1 cellular context compared by ENCODE assay signal in genomic region chr19:54199401-54199800, GRCh38.
TF ChIP-seq lines count a peak whose summit lies in the region.

No MANE protein-coding gene starts in this region.

TF ChIP-seq in IMR-90, 13 proteins besides CTCF, POLR2A, EP300 and RAD21:
- TF ChIP-seq, protein P1, sequence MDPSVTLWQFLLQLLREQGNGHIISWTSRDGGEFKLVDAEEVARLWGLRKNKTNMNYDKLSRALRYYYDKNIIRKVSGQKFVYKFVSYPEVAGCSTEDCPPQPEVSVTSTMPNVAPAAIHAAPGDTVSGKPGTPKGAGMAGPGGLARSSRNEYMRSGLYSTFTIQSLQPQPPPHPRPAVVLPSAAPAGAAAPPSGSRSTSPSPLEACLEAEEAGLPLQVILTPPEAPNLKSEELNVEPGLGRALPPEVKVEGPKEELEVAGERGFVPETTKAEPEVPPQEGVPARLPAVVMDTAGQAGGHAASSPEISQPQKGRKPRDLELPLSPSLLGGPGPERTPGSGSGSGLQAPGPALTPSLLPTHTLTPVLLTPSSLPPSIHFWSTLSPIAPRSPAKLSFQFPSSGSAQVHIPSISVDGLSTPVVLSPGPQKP (IDR thresholded peaks at IDR 0.05; ENCODE audit: borderline replicate concordance, low read depth, low read length), result no peak
- TF ChIP-seq MXI1 (IDR thresholded peaks at IDR 0.05; ENCODE audit: borderline replicate concordance, low read depth, low read length) (no peak), MAZ (IDR thresholded peaks at IDR 0.05; ENCODE audit: borderline replicate concordance, low read depth, low read length) (no peak), MAFK (IDR thresholded peaks at IDR 0.05; ENCODE audit: low read depth, low read length) (no peak), NFE2L2 (IDR thresholded peaks at IDR 0.05; ENCODE audit: low read depth, low read length) (no peak), CEBPB (IDR thresholded peaks at IDR 0.05; ENCODE audit: low read depth, low read length) (no peak), CHD1 (IDR thresholded peaks at IDR 0.05; ENCODE audit: low read depth, low read length) (no peak)
